ENCODE assay signal across 1 cellular context in the genomic region with DNA sequence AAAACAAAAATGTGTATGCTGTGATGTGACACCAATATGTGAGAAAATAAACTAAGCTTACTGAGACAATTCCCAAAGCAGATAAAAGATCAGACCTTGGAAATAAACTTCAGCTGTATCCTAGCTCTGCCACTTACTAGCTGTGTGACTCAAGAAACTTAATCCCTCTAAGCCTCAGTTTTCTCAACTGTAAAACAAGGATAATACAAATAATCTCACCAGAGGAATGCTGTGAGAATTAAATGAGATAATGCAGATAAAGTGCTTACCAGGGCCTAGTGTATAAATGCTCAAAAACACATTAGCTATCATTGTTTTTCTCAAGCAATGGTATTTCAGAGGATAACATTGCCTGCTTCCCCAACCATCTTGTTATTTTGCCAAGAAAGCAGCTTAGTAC.
TF ChIP-seq lines count a peak whose summit lies in the region.

No MANE protein-coding gene starts in this region.

TF ChIP-seq in HepG2, 621 proteins besides CTCF, POLR2A, EP300 and RAD21:
- TF ChIP-seq ZNF788 (CRISPR knock-in tag; IDR thresholded peaks at IDR 0.05; ENCODE audit: borderline replicate concordance) (no peak), ZFY (CRISPR knock-in tag; IDR thresholded peaks at IDR 0.05) (no peak), NR2F6 (IDR thresholded peaks at IDR 0.05) (no peak), NR2F6 (CRISPR knock-in tag; IDR thresholded peaks at IDR 0.05) (no peak), ZNF570 (CRISPR knock-in tag; IDR thresholded peaks at IDR 0.05; ENCODE audit: borderline replicate concordance) (no peak), ZBTB46 (CRISPR knock-in tag; IDR thresholded peaks at IDR 0.05; ENCODE audit: borderline replicate concordance) (no peak), FOSL2 (CRISPR knock-in tag; IDR thresholded peaks at IDR 0.05) (no peak), RNF219 (CRISPR knock-in tag; IDR thresholded peaks at IDR 0.05) (no peak), CEBPG (CRISPR knock-in tag; IDR thresholded peaks at IDR 0.05) (no peak), JARID2 (CRISPR knock-in tag; IDR thresholded peaks at IDR 0.05; ENCODE audit: insufficient replicate concordance) (no peak), SRY (CRISPR knock-in tag; IDR thresholded peaks at IDR 0.05) (no peak), ZNF138 (CRISPR knock-in tag; IDR thresholded peaks at IDR 0.05; ENCODE audit: low read depth) (no peak), HDAC6 (IDR thresholded peaks at IDR 0.05; ENCODE audit: low read depth, low read length) (no peak), MAFK (conservative IDR thresholded peaks at IDR 0.05 in 1 of 2, IDR thresholded peaks at IDR 0.05 in 1 of 2; ENCODE audit: low read length in 2 of 2) (no peak), MLXIP (CRISPR knock-in tag; IDR thresholded peaks at IDR 0.05; ENCODE audit: borderline replicate concordance) (no peak), ZSCAN21 (CRISPR knock-in tag; IDR thresholded peaks at IDR 0.05; ENCODE audit: borderline replicate concordance) (no peak), HNRNPL (IDR thresholded peaks at IDR 0.05; ENCODE audit: low read depth, low read length) (no peak)
- TF ChIP-seq, protein P1, sequence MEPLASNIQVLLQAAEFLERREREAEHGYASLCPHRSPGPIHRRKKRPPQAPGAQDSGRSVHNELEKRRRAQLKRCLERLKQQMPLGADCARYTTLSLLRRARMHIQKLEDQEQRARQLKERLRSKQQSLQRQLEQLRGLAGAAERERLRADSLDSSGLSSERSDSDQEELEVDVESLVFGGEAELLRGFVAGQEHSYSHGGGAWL (CRISPR knock-in tag; IDR thresholded peaks at IDR 0.05): no peak
- TF ChIP-seq, protein P2, sequence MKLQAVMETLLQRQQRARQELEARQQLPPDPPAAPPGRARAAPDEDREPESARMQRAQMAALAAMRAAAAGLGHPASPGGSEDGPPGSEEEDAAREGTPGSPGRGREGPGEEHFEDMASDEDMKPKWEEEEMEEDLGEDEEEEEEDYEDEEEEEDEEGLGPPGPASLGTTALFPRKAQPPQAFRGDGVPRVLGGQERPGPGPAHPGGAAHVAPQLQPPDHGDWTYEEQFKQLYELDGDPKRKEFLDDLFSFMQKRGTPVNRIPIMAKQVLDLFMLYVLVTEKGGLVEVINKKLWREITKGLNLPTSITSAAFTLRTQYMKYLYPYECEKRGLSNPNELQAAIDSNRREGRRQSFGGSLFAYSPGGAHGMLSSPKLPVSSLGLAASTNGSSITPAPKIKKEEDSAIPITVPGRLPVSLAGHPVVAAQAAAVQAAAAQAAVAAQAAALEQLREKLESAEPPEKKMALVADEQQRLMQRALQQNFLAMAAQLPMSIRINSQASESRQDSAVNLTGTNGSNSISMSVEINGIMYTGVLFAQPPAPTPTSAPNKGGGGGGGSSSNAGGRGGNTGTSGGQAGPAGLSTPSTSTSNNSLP (IDR thresholded peaks at IDR 0.05; ENCODE audit: low read depth, low read length): no peak
